ENCODE assay signal across 16 cellular contexts in the genomic region with DNA sequence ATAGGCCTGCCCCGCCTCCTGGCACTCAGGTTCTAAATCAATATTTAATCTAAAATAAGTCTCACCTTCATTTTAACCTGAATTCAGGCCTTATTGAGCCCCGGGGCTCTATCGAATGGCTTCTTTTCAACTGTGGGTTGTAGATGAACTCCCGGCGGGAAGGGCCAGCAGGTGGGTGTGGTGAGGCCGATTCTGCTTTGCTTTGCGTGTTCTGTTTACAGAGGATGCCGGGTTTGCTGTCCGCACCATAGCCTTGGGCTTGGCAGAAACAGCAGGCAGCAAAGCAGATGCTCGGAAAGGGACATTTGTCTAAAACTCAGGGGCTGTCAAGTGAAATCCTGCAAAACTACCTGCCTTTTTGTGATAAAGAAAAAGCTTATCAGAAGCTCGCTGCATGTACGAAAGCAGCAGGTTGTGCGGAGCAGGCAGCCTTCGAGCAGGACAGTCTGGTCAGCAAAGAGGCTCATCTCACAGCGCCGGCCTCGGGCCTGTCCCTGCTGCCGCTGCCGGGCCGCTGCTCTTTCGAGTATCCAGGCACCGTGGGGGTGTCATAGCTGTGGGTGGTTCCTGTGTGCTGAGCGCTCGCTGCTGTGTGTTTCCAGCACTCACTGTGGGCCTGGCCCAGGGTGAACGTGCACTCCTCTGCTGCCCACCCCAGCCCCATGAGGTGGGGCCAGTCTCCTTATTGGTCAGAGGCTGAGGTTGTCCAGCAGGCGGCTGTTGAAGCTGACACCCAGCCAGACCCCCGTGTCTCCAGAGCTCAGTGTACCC.
DNase-seq lines count a peak whose midpoint lies in the region; ATAC-seq and FAIRE-seq lines count a peak whose summit lies in the region.
"Had no signal": no experiment of that assay in that cellular context is flagged by ENCODE, and none has a peak within 500 bp of the region (broad histone marks: within the 10 kb centered on the region; RNA-seq: fewer than 3 reads in every experiment).

No MANE protein-coding gene starts in this region.

- no peak for ATAC-seq in GM18502 (IDR thresholded peaks at IDR 0.05; ENCODE audit: poor library complexity, unreplicated experiment)
- ATAC-seq: PC-3 had no signal

- DNase-seq in NCI-H748 (lab: John Stamatoyannopoulos, UW; ENCODE audit: unreplicated experiment): peak; percentile 10
- DNase-seq in NCI-H748 treated with DMSO at 0.1 percent for 48 hours (lab: John Stamatoyannopoulos, UW): no peak
- DNase-seq in NCI-H69 (lab: John Stamatoyannopoulos, UW): peak; percentile 90
- peak; percentile 9 for DNase-seq in middle frontal gyrus (ENCODE audit: extremely low spot score, low spot score)
- no peak for DNase-seq in urothelium cell line (ENCODE audit: low spot score)
- DNase-seq in stimulated activated naive CD4-positive, alpha-beta T cell (lab: John Stamatoyannopoulos, UW): no peak
- no peak for DNase-seq in HPDE6-E6E7 (ENCODE audit: extremely low spot score)
- DNase-seq: 8988T, DND-41, GDM1, GOT3, NCI-H1436 treated with DMSO at 0.1 percent for 48 hours, NCI-H510A, PC-3 had no signal

- peak; percentile 30 for FAIRE-seq in urothelium cell line (lab: Jason Lieb, UNC)
- FAIRE-seq: GM19239 had no signal

Comparison
In these comparisons a context has a peak if more than half of its experiments do, and no peak if none do; other contexts are left out.
1. DNase-seq: peak in NCI-H748 (single experiment), NCI-H69 (single experiment) and middle frontal gyrus (single experiment); none in NCI-H748 treated with DMSO at 0.1 percent for 48 hours (single experiment), urothelium cell line (single experiment), stimulated activated naive CD4-positive, alpha-beta T cell (0 of 6) and HPDE6-E6E7 (single experiment).